28 cellular contexts compared by ENCODE assay signal in the genomic region with DNA sequence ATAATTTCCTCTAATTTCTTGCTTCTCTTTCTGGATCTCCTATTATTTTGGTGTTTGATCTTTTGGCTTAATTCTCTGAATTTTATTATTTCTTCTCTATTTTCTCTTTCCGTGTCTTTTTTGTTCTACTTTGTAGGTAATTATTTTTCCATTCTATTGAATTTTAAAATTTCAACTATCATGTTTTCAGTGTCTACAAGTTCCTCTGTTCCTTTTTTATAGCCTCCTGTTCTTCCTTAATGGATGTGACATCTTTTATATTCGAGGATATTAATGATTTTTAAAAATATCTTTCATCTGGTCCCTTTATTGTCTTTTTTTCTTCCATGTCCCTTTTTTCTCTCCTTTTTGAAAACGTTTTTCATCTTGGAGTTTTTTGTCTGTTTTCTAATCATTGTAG.
"Had no signal": no experiment of that assay in that cellular context is flagged by ENCODE, and none has a peak within 500 bp of the region (broad histone marks: within the 10 kb centered on the region; RNA-seq: fewer than 3 reads in every experiment).

No MANE protein-coding gene starts in this region.

- H3K4me3 Mint-ChIP-seq: activated CD4-positive, alpha-beta T cell treated with anti-CD3 and anti-CD28 coated beads, Interleukin-2, amount 10 ng/mL, durations not matched to agents 7 days and 5 days; activated CD8-positive, alpha-beta T cell treated with anti-CD3 and anti-CD28 coated beads, Interleukin-2, amount 10 ng/mL, durations not matched to agents 7 days and 5 days; activated naive CD4-positive, alpha-beta T cell treated with anti-CD3 and anti-CD28 coated beads, Interleukin-2, amount 10 ng/mL, durations not matched to agents 7 days and 5 days; activated naive CD8-positive, alpha-beta T cell treated with anti-CD3 and anti-CD28 coated beads, Interleukin-2, amount 10 ng/mL, durations not matched to agents 7 days and 5 days had no signal

- H3K27me3 Mint-ChIP-seq: activated CD4-positive, alpha-beta T cell treated with anti-CD3 and anti-CD28 coated beads, Interleukin-2, amount 10 ng/mL, durations not matched to agents 7 days and 5 days; activated naive CD4-positive, alpha-beta T cell treated with anti-CD3 and anti-CD28 coated beads, Interleukin-2, amount 10 ng/mL, durations not matched to agents 7 days and 5 days; activated naive CD8-positive, alpha-beta T cell treated with anti-CD3 and anti-CD28 coated beads, Interleukin-2, amount 10 ng/mL, durations not matched to agents 7 days and 5 days had no signal

- H3K9me3 ChIP-seq: ascending aorta, SJSA1 had no signal

- H3K9ac ChIP-seq: KMS-11 had no signal

- ATAC-seq: activated CD8-positive, alpha-beta T cell treated with anti-CD3 and anti-CD28 coated beads, Interleukin-2, amount 10 ng/mL, durations not matched to agents 7 days and 5 days; Panc1 had no signal

- H3K9me3 Mint-ChIP-seq: activated CD4-positive, alpha-beta T cell treated with anti-CD3 and anti-CD28 coated beads, Interleukin-2, amount 10 ng/mL, durations not matched to agents 7 days and 5 days; activated naive CD4-positive, alpha-beta T cell treated with anti-CD3 and anti-CD28 coated beads, Interleukin-2, amount 10 ng/mL, durations not matched to agents 7 days and 5 days; activated naive CD8-positive, alpha-beta T cell treated with anti-CD3 and anti-CD28 coated beads, Interleukin-2, amount 10 ng/mL, durations not matched to agents 7 days and 5 days had no signal

- DNase-seq: activated CD4-positive, alpha-beta T cell treated with anti-CD3 and anti-CD28 coated beads for 1 hour; activated CD4-positive, alpha-beta T cell treated with anti-CD3 and anti-CD28 coated beads, Interleukin-2, amount 10 ng/mL, durations not matched to agents 7 days and 5 days; activated CD4-positive, alpha-beta T cell treated with anti-CD3 and anti-CD28 coated beads, Interleukin-2, amount 50 U/mL, for 48 hours; activated CD4-positive, CD25-positive, alpha-beta regulatory T cell; activated CD8-positive, alpha-beta T cell treated with anti-CD3 and anti-CD28 coated beads, Interleukin-2, amount 10 ng/mL, durations not matched to agents 7 days and 5 days; activated effector memory CD4-positive, alpha-beta T cell treated with Interleukin-2 at 50 U/mL for 16 hours; activated naive CD4-positive, alpha-beta T cell treated with anti-CD3 and anti-CD28 coated beads, Interleukin-2, amount 10 ng/mL, durations not matched to agents 7 days and 5 days; activated naive CD8-positive, alpha-beta T cell treated with anti-CD3 and anti-CD28 coated beads, Interleukin-2, amount 10 ng/mL, durations not matched to agents 7 days and 5 days; amygdala; MM.1S; MV-4-11; NCI-H1092; NCI-H1436 treated with DMSO at 0.1 percent for 48 hours; NCI-H1694 treated with DMSO at 0.1 percent for 48 hours; NCI-H2029; NCI-H345; NCI-H524 treated with DMSO at 0.1 percent for 48 hours; RPMI8226; SHP77 treated with DMSO at 0.1 percent for 48 hours; SW 1271; T-helper 1 cell; T1000; WERI-Rb-1 had no signal

- H3K27me3 ChIP-seq: ascending aorta, cardiac muscle cell, SJSA1 had no signal

- H3K4me2 ChIP-seq: KMS-11 had no signal

- H3K4me3 ChIP-seq: ascending aorta, cardiac muscle cell, SJSA1 had no signal

- H3K4me1 ChIP-seq: ascending aorta, SJSA1 had no signal

- H3K27ac Mint-ChIP-seq: activated CD4-positive, alpha-beta T cell treated with anti-CD3 and anti-CD28 coated beads, Interleukin-2, amount 10 ng/mL, durations not matched to agents 7 days and 5 days; activated CD8-positive, alpha-beta T cell treated with anti-CD3 and anti-CD28 coated beads, Interleukin-2, amount 10 ng/mL, durations not matched to agents 7 days and 5 days; activated naive CD4-positive, alpha-beta T cell treated with anti-CD3 and anti-CD28 coated beads, Interleukin-2, amount 10 ng/mL, durations not matched to agents 7 days and 5 days; activated naive CD8-positive, alpha-beta T cell treated with anti-CD3 and anti-CD28 coated beads, Interleukin-2, amount 10 ng/mL, durations not matched to agents 7 days and 5 days had no signal

- H3K27ac ChIP-seq: ascending aorta, cardiac muscle cell, KMS-11, SJSA1, WERI-Rb-1 had no signal
